8 cellular contexts compared by ENCODE assay signal in genomic region chr20:17611540-17612286, GRCh38. TPM values are rescaled to one million over a fixed set of nuclear protein-coding genes. Genes with fewer than 3 reads are reported as not detected.
DNase-seq lines count a peak whose midpoint lies in the region; TF ChIP-seq lines count a peak whose summit lies in the region.

No MANE protein-coding gene starts in this region.

- H3K9ac ChIP-seq in OCI-LY3 (ENCODE audit: low read length) = no peak overlapping the region

- H3K27ac ChIP-seq in OCI-LY3 (ENCODE audit: low read length) (no peak overlapping the region), esophagus (ENCODE audit: low read depth in 2 of 2, low read length in 1 of 2) (peak overlapping the region; percentile 31 to 89), ovary (peak overlapping the region; percentile 3 to 48)

- H3K9me3 ChIP-seq in OCI-LY3 (ENCODE audit: insufficient read depth, low read length) = no peaks in the 10 kb centered on the region
- no peaks in the 10 kb centered on the region for H3K9me3 ChIP-seq in esophagus (ENCODE audit: control insufficient read depth in 2 of 2, insufficient read depth in 1 of 2, low read depth in 1 of 2, low read length in 1 of 2)
- H3K9me3 ChIP-seq in ovary = no peaks in the 10 kb centered on the region

- no peak overlapping the region for H2AFZ ChIP-seq in OCI-LY3 (ENCODE audit: low read depth, low read length)

- in situ Hi-C loops in Caki2 (cut with HindIII; ENCODE audit: low pct_unique_long_range_greater_than_20kb, low sequenced_read_pairs) = no loop called here

- TF ChIP-seq POLR2A in ovary (IDR thresholded peaks at IDR 0.05) = no peak

- H3K27me3 ChIP-seq in OCI-LY3 (ENCODE audit: low read depth, low read length) (no peaks in the 10 kb centered on the region), esophagus (ENCODE audit: control insufficient read depth in 1 of 2, insufficient read depth in 2 of 2, low read length in 2 of 2) (no peaks in the 10 kb centered on the region), ovary (no peaks in the 10 kb centered on the region)

- H3K4me3 ChIP-seq in OCI-LY3 (ENCODE audit: low read length) = no peak overlapping the region
- no peak overlapping the region for H3K4me3 ChIP-seq in esophagus (ENCODE audit: low read depth in 1 of 2, low read length in 2 of 2)
- H3K4me3 ChIP-seq in ovary = no peak overlapping the region

- H3K4me1 ChIP-seq in OCI-LY3 (ENCODE audit: low read length) (no peaks in the 10 kb centered on the region), esophagus (ENCODE audit: control insufficient read depth in 2 of 2, insufficient read depth in 2 of 2, low read length in 1 of 2) (peaks cover 20 to 34% of the 10 kb centered on the region in 2 donors), ovary (ENCODE audit: insufficient read depth) (peaks cover 17% of the 10 kb centered on the region)

- no peak overlapping the region for H3K4me2 ChIP-seq in OCI-LY3 (ENCODE audit: low read length)

- DNase-seq in Caki2 (ENCODE audit: low read depth) (peak; percentile 44), ovary (peak in 3 of 5 donors; percentile 32 to 42 (median 41)), mucosa of gallbladder (ENCODE audit: low spot score) (no peak), NCI-H1092 treated with DMSO at 0.1 percent for 48 hours (lab: John Stamatoyannopoulos, UW) (no peak), NCI-H1694 (lab: John Stamatoyannopoulos, UW) (no peak), SW480 (ENCODE audit: low spot score) (no peak)

- peaks cover 29% of the 10 kb centered on the region for H4K20me1 ChIP-seq in OCI-LY3 (ENCODE audit: insufficient read depth, low read length)

- intact Hi-C loops in ovary (cut with DNase I) = loop anchor here in 2 of 4 donors (5.0 kb wide), 1 partner anchor 39 kb away; the partner anchor contains the start of gene DSTN (in 2 of the 2)

- H3K79me2 ChIP-seq in OCI-LY3 (ENCODE audit: low read length) = no peaks in the 10 kb centered on the region

- 51 to 60% methylated on average over 26 of the region's 26 CpGs for WGBS in esophagus, 2 donors
- whole genome bisulfite sequencing in ovary, 3 donors = 56 to 65% (median 62%) methylated on average over 25 to 26 of the region's 26 CpGs

- peaks cover 19% of the 10 kb centered on the region for H3K36me3 ChIP-seq in OCI-LY3 (replicated peaks; ENCODE audit: low read depth, low read length)
- peaks cover 3 to 26% of the 10 kb centered on the region in 2 donors for H3K36me3 ChIP-seq in esophagus (ENCODE audit: control insufficient read depth in 2 of 2, insufficient read depth in 2 of 2, low read length in 1 of 2)
- no peaks in the 10 kb centered on the region for H3K36me3 ChIP-seq in ovary

- TF ChIP-seq EP300 in ovary (IDR thresholded peaks at IDR 0.05) = no peak

- peak; percentile 28 for TF ChIP-seq CTCF in OCI-LY3 (IDR thresholded peaks at IDR 0.05; ENCODE audit: low read depth, low read length)
- no peak for TF ChIP-seq CTCF in ovary (IDR thresholded peaks at IDR 0.05)

RNA-seq across cellular contexts. Expression of gene DSTN, which starts 41.8 kb away (rescaled TPM):
- total RNA-seq in Caki2 (2014; rRNA removed; shearing (Covaris generic); ENCODE audit: low replicate concordance) = 935 and 1,047 TPM in 2 replicates
- polyA plus RNA-seq in esophagus = 100 to 1,000 TPM; 301 to 455 TPM
- total RNA-seq in ovary = 100 to 1,000 TPM; 162 to 429 (median 299) TPM
- 1,000 to 10,000 TPM in 1 of 2 donors, 100 to 1,000 TPM in 1; 404 to 1,033 TPM for polyA plus RNA-seq in ovary
- total RNA-seq in mucosa of gallbladder = 738 TPM

Comparison
In these comparisons a context has a peak if more than half of its experiments do, and no peak if none do; other contexts are left out.
1. DNase-seq: peak in Caki2 (single experiment) and ovary (3 of 5); none in mucosa of gallbladder (single experiment), NCI-H1092 treated with DMSO at 0.1 percent for 48 hours (single experiment), NCI-H1694 (single experiment) and SW480 (single experiment).